2 cellular contexts compared by ENCODE assay signal in genomic region chr1:161096015-161096414, GRCh38.
A peak's percentile ranks its signal among the peaks of the same experiment; 100 is the strongest.
TF ChIP-seq lines count a peak whose summit lies in the region.

No MANE protein-coding gene starts in this region.

TF ChIP-seq in HEK293, 187 proteins besides CTCF, POLR2A, EP300 and RAD21:
- no peak for TF ChIP-seq RBAK (tag by site-specific recombination; IDR thresholded peaks at IDR 0.05)
- TF ChIP-seq ZNF404 (tag by site-specific recombination; IDR thresholded peaks at IDR 0.05): no peak
- 0 out of 2 replicates have a peak, but pooled peaks have one; percentile 27 for TF ChIP-seq PRDM1 (tag by site-specific recombination; IDR thresholded peaks at IDR 0.05)
- TF ChIP-seq HIC1 (tag by site-specific recombination; IDR thresholded peaks at IDR 0.05): no peak
TF ChIP-seq in HEK293: peak in this region for 1.

TF ChIP-seq in HepG2, 621 proteins besides CTCF, POLR2A, EP300 and RAD21:
- TF ChIP-seq KLF11 (CRISPR knock-in tag; IDR thresholded peaks at IDR 0.05) (no peak), PPARG (CRISPR knock-in tag; conservative IDR thresholded peaks at IDR 0.05) (no peak), ZSCAN22 (CRISPR knock-in tag; IDR thresholded peaks at IDR 0.05) (no peak), ZNF639 (CRISPR knock-in tag; conservative IDR thresholded peaks at IDR 0.05) (no peak), TBL1XR1 (IDR thresholded peaks at IDR 0.05; ENCODE audit: borderline replicate concordance, low read length, partially characterized antibody) (no peak), RNF2 (conservative IDR thresholded peaks at IDR 0.05; ENCODE audit: low read depth) (no peak), ZNF740 (CRISPR knock-in tag; IDR thresholded peaks at IDR 0.05) (no peak), CENPBD1 (CRISPR knock-in tag; IDR thresholded peaks at IDR 0.05; ENCODE audit: borderline replicate concordance, low read depth) (no peak), HMGXB4 (CRISPR knock-in tag; IDR thresholded peaks at IDR 0.05; ENCODE audit: borderline replicate concordance in 1 of 2, low read depth in 1 of 2) (no peak), SMARCE1 (IDR thresholded peaks at IDR 0.05; ENCODE audit: borderline replicate concordance) (no peak), GPN1 (CRISPR knock-in tag; IDR thresholded peaks at IDR 0.05; ENCODE audit: borderline replicate concordance) (no peak)
